Comparison of ENCODE assay signal across 30 cellular contexts in the genomic region with DNA sequence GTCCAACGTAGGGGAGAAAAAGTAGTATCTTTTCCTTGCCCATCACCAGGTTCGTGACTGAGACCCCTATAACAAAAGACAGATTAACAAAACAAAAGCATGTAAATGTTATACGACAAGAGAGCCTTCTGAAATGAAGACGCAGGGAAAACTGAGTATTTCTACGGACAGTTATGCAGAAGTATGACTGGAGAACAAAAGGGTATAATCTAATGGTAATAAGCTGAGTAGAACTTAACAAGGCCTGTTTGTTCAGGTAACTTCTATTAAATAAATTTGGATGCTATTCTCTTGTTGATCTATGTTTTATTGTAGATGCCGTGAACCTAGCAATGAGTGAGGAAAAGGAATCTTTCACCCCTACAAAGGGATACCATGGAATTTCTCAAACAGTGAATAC. TPM values are rescaled to one million over a fixed set of nuclear protein-coding genes. Genes with fewer than 3 reads are reported as not detected.
"Had no signal": no experiment of that assay in that cellular context is flagged by ENCODE, and none has a peak within 500 bp of the region (broad histone marks: within the 10 kb centered on the region; RNA-seq: fewer than 3 reads in every experiment).

No MANE protein-coding gene starts in this region.

- ATAC-seq: activated naive CD4-positive, alpha-beta T cell treated with anti-CD3 and anti-CD28 coated beads, Interleukin-2, amount 50 U/mL, for 72 hours; activated naive CD8-positive, alpha-beta T cell treated with anti-CD3 and anti-CD28 coated beads, Interleukin-2, amount 50 U/mL, for 24 hours; activated T-cell treated with anti-CD3 and anti-CD28 coated beads, Interleukin-2, amount 50 U/mL, for 4 hours; body of pancreas had no signal

- H3K4me1 ChIP-seq: ascending aorta, body of pancreas, SJSA1 had no signal

- H3K4me3 Mint-ChIP-seq: activated CD4-positive, alpha-beta memory T cell treated with anti-CD3 and anti-CD28 coated beads for 36 hours; activated CD4-positive, alpha-beta T cell treated with anti-CD3 and anti-CD28 coated beads, Interleukin-2, amount 10 ng/mL, durations not matched to agents 7 days and 5 days; activated naive CD8-positive, alpha-beta T cell treated with anti-CD3 and anti-CD28 coated beads, Interleukin-2, amount 50 U/mL, for 24 hours; activated T-cell treated with anti-CD3 and anti-CD28 coated beads, Interleukin-2, amount 50 U/mL, for 4 hours; T-helper 1 cell treated with Interleukin-12 subunit alpha and Interleukin-12 subunit beta and Interleukin-4 antibody, amounts not matched to agents 30 μg/mL and 1 μg/mL, for 36 hours had no signal

- FAIRE-seq: RCC 7860 had no signal

- H3K27me3 ChIP-seq: ascending aorta, body of pancreas had no signal

- H3K27ac ChIP-seq: ascending aorta, body of pancreas, SJSA1 had no signal

- H3K9me3 Mint-ChIP-seq: activated CD4-positive, alpha-beta memory T cell treated with anti-CD3 and anti-CD28 coated beads for 36 hours; activated CD4-positive, alpha-beta T cell treated with anti-CD3 and anti-CD28 coated beads, Interleukin-2, amount 10 ng/mL, durations not matched to agents 7 days and 5 days; activated naive CD4-positive, alpha-beta T cell treated with anti-CD3 and anti-CD28 coated beads, Interleukin-2, amount 50 U/mL, for 72 hours; activated naive CD8-positive, alpha-beta T cell treated with anti-CD3 and anti-CD28 coated beads, Interleukin-2, amount 50 U/mL, for 24 hours; activated T-cell treated with anti-CD3 and anti-CD28 coated beads, Interleukin-2, amount 50 U/mL, for 4 hours; T-helper 1 cell treated with Interleukin-12 subunit alpha and Interleukin-12 subunit beta and Interleukin-4 antibody, amounts not matched to agents 30 μg/mL and 1 μg/mL, for 36 hours had no signal

- H3K9me3 ChIP-seq: ascending aorta, body of pancreas, SJSA1 had no signal

- DNase-seq: activated CD4-positive, alpha-beta memory T cell treated with anti-CD3 and anti-CD28 coated beads for 36 hours; activated CD4-positive, alpha-beta T cell treated with anti-CD3 and anti-CD28 coated beads, Interleukin-2, amount 10 ng/mL, durations not matched to agents 7 days and 5 days; activated CD4-positive, CD25-positive, alpha-beta regulatory T cell; activated CD8-positive, alpha-beta memory T cell treated with anti-CD3 and anti-CD28 coated beads for 24 hours; activated effector memory CD4-positive, alpha-beta T cell treated with anti-CD3 and anti-CD28 coated beads, Interleukin-2, amount 50 U/mL, for 16 hours; activated naive CD4-positive, alpha-beta T cell treated with Interleukin-2 at 50 U/mL for 16 hours; activated naive CD8-positive, alpha-beta T cell treated with anti-CD3 and anti-CD28 coated beads, Interleukin-2, amount 50 U/mL, for 24 hours; activated T-cell treated with anti-CD3 and anti-CD28 coated beads, Interleukin-2, amount 50 U/mL, for 4 hours; amniotic stem cell; body of pancreas; central memory CD4-positive, alpha-beta T cell; NCI-H1048; NCI-H146; NCI-H187 treated with DMSO at 0.1 percent for 48 hours; NCI-H2081 treated with DMSO at 0.1 percent for 48 hours; NCI-H2171; NCI-H2227 treated with DMSO at 0.1 percent for 48 hours; NCI-H446 treated with DMSO at 0.1 percent for 48 hours; NCI-H526; NK-92 treated with Interleukin-12 subunit alpha and Interleukin-12 subunit beta, amount 100 ng/mL, for 24 hours; SHP77; T-helper 9 cell had no signal

- H3K36me3 Mint-ChIP-seq: activated CD4-positive, alpha-beta memory T cell treated with anti-CD3 and anti-CD28 coated beads for 36 hours; activated naive CD4-positive, alpha-beta T cell treated with anti-CD3 and anti-CD28 coated beads, Interleukin-2, amount 50 U/mL, for 72 hours had no signal

- H3K4me3 ChIP-seq: ascending aorta, body of pancreas, SJSA1 had no signal

- H3K36me3 ChIP-seq: ascending aorta, SJSA1 had no signal

- H3K27ac Mint-ChIP-seq: activated CD4-positive, alpha-beta memory T cell treated with anti-CD3 and anti-CD28 coated beads for 36 hours; activated CD4-positive, alpha-beta T cell treated with anti-CD3 and anti-CD28 coated beads, Interleukin-2, amount 10 ng/mL, durations not matched to agents 7 days and 5 days; activated naive CD4-positive, alpha-beta T cell treated with anti-CD3 and anti-CD28 coated beads, Interleukin-2, amount 50 U/mL, for 72 hours; activated naive CD8-positive, alpha-beta T cell treated with anti-CD3 and anti-CD28 coated beads, Interleukin-2, amount 50 U/mL, for 24 hours; T-helper 1 cell treated with Interleukin-12 subunit alpha and Interleukin-12 subunit beta and Interleukin-4 antibody, amounts not matched to agents 30 μg/mL and 1 μg/mL, for 36 hours had no signal

RNA-seq across cellular contexts. Expression of a gene that starts 3.0 kb away (rescaled TPM):
- total RNA-seq: activated CD4-positive, alpha-beta memory T cell treated with anti-CD3 and anti-CD28 coated beads for 36 hours; activated CD4-positive, alpha-beta T cell treated with anti-CD3 and anti-CD28 coated beads, Interleukin-2, amount 10 ng/mL, durations not matched to agents 7 days and 5 days; bronchial epithelial cell; chondrocyte; LHCN-M2; SJSA1 had no signal

RNA-seq across cellular contexts. Expression of a gene that starts 34.2 kb away (rescaled TPM):
- total RNA-seq: activated CD4-positive, alpha-beta memory T cell treated with anti-CD3 and anti-CD28 coated beads for 36 hours; activated CD4-positive, alpha-beta T cell treated with anti-CD3 and anti-CD28 coated beads, Interleukin-2, amount 10 ng/mL, durations not matched to agents 7 days and 5 days; activated naive CD4-positive, alpha-beta T cell treated with anti-CD3 and anti-CD28 coated beads, Interleukin-2, amount 50 U/mL, for 72 hours; activated T-cell treated with anti-CD3 and anti-CD28 coated beads, Interleukin-2, amount 50 U/mL, for 4 hours; bronchial epithelial cell; chondrocyte; LHCN-M2; SJSA1 had no signal

RNA-seq across cellular contexts. Expression of a gene that starts 39.0 kb away (rescaled TPM):
- total RNA-seq: activated CD4-positive, alpha-beta memory T cell treated with anti-CD3 and anti-CD28 coated beads for 36 hours; activated CD4-positive, alpha-beta T cell treated with anti-CD3 and anti-CD28 coated beads, Interleukin-2, amount 10 ng/mL, durations not matched to agents 7 days and 5 days; activated naive CD4-positive, alpha-beta T cell treated with anti-CD3 and anti-CD28 coated beads, Interleukin-2, amount 50 U/mL, for 72 hours; activated T-cell treated with anti-CD3 and anti-CD28 coated beads, Interleukin-2, amount 50 U/mL, for 4 hours; bronchial epithelial cell; chondrocyte; LHCN-M2 had no signal

RNA-seq across cellular contexts. Expression of a gene that starts 45.9 kb away (rescaled TPM):
- total RNA-seq: activated CD4-positive, alpha-beta memory T cell treated with anti-CD3 and anti-CD28 coated beads for 36 hours; activated CD4-positive, alpha-beta T cell treated with anti-CD3 and anti-CD28 coated beads, Interleukin-2, amount 10 ng/mL, durations not matched to agents 7 days and 5 days; activated naive CD4-positive, alpha-beta T cell treated with anti-CD3 and anti-CD28 coated beads, Interleukin-2, amount 50 U/mL, for 72 hours; activated T-cell treated with anti-CD3 and anti-CD28 coated beads, Interleukin-2, amount 50 U/mL, for 4 hours; ascending aorta; bronchial epithelial cell; chondrocyte; LHCN-M2 had no signal
